In the genomic region with DNA sequence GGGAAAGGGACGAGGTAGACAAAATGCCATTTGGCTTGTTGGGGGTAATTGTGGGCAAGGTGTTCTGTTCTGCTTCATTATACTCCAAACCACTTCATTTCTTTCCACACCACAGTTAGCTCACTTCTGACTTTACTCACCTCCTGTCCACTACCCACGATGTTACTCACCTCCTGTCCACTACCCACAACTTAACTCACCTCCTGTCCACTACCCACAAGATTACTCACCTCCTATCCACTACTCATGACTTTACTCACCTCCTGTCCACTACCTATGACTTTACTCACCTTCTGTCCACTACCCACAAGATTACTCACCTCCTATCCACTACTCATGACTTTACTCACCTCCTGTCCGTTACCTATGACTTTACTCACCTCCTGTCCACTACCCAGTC, we compare ENCODE assay signal across 1 cellular context.
TF ChIP-seq lines count a peak whose summit lies in the region.

No MANE protein-coding gene starts in this region.

TF ChIP-seq in HCT116, 20 proteins besides CTCF, POLR2A, EP300 and RAD21:
- peak; percentile 58 for TF ChIP-seq SP1 (IDR thresholded peaks at IDR 0.05; ENCODE audit: low read depth)
- no peak for TF ChIP-seq ZFX (IDR thresholded peaks at IDR 0.05)
- no peak for TF ChIP-seq EGR1 (IDR thresholded peaks at IDR 0.05; ENCODE audit: low read depth)
- no peak for TF ChIP-seq CEBPB (IDR thresholded peaks at IDR 0.05; ENCODE audit: low read depth)
- no peak for TF ChIP-seq TCF7L2 (IDR thresholded peaks at IDR 0.05; ENCODE audit: borderline replicate concordance, extremely low read depth, insufficient read depth, insufficient read length)
- TF ChIP-seq ZNF274 (IDR thresholded peaks at IDR 0.05; ENCODE audit: low read depth, low read length) = no peak
- no peak for TF ChIP-seq YY1 (IDR thresholded peaks at IDR 0.05; ENCODE audit: extremely low read depth, insufficient replicate concordance, low read depth, low read length)
- TF ChIP-seq SIN3A (IDR thresholded peaks at IDR 0.05; ENCODE audit: low read depth) = 0 out of 2 replicates have a peak, but pooled peaks have one; percentile 30
- TF ChIP-seq, protein P1, sequence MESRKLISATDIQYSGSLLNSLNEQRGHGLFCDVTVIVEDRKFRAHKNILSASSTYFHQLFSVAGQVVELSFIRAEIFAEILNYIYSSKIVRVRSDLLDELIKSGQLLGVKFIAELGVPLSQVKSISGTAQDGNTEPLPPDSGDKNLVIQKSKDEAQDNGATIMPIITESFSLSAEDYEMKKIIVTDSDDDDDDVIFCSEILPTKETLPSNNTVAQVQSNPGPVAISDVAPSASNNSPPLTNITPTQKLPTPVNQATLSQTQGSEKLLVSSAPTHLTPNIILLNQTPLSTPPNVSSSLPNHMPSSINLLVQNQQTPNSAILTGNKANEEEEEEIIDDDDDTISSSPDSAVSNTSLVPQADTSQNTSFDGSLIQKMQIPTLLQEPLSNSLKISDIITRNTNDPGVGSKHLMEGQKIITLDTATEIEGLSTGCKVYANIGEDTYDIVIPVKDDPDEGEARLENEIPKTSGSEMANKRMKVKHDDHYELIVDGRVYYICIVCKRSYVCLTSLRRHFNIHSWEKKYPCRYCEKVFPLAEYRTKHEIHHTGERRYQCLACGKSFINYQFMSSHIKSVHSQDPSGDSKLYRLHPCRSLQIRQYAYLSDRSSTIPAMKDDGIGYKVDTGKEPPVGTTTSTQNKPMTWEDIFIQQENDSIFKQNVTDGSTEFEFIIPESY (IDR thresholded peaks at IDR 0.05; ENCODE audit: extremely low read depth, insufficient replicate concordance, low read length) = no peak
- peak; percentile 69 for TF ChIP-seq FOSL1 (IDR thresholded peaks at IDR 0.05; ENCODE audit: low read depth)
- peak; percentile 48; the same call in 1 of the 2 replicates for TF ChIP-seq JUND (IDR thresholded peaks at IDR 0.05)
- TF ChIP-seq, protein P2, sequence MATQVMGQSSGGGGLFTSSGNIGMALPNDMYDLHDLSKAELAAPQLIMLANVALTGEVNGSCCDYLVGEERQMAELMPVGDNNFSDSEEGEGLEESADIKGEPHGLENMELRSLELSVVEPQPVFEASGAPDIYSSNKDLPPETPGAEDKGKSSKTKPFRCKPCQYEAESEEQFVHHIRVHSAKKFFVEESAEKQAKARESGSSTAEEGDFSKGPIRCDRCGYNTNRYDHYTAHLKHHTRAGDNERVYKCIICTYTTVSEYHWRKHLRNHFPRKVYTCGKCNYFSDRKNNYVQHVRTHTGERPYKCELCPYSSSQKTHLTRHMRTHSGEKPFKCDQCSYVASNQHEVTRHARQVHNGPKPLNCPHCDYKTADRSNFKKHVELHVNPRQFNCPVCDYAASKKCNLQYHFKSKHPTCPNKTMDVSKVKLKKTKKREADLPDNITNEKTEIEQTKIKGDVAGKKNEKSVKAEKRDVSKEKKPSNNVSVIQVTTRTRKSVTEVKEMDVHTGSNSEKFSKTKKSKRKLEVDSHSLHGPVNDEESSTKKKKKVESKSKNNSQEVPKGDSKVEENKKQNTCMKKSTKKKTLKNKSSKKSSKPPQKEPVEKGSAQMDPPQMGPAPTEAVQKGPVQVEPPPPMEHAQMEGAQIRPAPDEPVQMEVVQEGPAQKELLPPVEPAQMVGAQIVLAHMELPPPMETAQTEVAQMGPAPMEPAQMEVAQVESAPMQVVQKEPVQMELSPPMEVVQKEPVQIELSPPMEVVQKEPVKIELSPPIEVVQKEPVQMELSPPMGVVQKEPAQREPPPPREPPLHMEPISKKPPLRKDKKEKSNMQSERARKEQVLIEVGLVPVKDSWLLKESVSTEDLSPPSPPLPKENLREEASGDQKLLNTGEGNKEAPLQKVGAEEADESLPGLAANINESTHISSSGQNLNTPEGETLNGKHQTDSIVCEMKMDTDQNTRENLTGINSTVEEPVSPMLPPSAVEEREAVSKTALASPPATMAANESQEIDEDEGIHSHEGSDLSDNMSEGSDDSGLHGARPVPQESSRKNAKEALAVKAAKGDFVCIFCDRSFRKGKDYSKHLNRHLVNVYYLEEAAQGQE (IDR thresholded peaks at IDR 0.05; ENCODE audit: low read depth) = no peak
- TF ChIP-seq, protein P3, sequence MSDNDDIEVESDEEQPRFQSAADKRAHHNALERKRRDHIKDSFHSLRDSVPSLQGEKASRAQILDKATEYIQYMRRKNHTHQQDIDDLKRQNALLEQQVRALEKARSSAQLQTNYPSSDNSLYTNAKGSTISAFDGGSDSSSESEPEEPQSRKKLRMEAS (IDR thresholded peaks at IDR 0.05) = 0 out of 2 replicates have a peak, but pooled peaks have one; percentile 17
- TF ChIP-seq, protein P4, sequence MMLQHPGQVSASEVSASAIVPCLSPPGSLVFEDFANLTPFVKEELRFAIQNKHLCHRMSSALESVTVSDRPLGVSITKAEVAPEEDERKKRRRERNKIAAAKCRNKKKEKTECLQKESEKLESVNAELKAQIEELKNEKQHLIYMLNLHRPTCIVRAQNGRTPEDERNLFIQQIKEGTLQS (IDR thresholded peaks at IDR 0.05) = no peak
- no peak for TF ChIP-seq ELF1 (IDR thresholded peaks at IDR 0.05; ENCODE audit: borderline replicate concordance, low read depth)
- TF ChIP-seq EZH2phosphoT487 (IDR thresholded peaks at IDR 0.05; ENCODE audit: borderline replicate concordance) = no peak
- no peak; the same call in 1 of the 2 replicates for TF ChIP-seq SRF (IDR thresholded peaks at IDR 0.05; ENCODE audit: low read depth)
- TF ChIP-seq POLR2AphosphoS5 (IDR thresholded peaks at IDR 0.05; ENCODE audit: low read depth, low read length) = 0 out of 2 replicates have a peak, but pooled peaks have one; percentile 14
- TF ChIP-seq CBX3 (IDR thresholded peaks at IDR 0.05; ENCODE audit: low read depth) = no peak
- no peak for TF ChIP-seq EZH2 (IDR thresholded peaks at IDR 0.05)
